26 cellular contexts compared by ENCODE assay signal in the genomic region with DNA sequence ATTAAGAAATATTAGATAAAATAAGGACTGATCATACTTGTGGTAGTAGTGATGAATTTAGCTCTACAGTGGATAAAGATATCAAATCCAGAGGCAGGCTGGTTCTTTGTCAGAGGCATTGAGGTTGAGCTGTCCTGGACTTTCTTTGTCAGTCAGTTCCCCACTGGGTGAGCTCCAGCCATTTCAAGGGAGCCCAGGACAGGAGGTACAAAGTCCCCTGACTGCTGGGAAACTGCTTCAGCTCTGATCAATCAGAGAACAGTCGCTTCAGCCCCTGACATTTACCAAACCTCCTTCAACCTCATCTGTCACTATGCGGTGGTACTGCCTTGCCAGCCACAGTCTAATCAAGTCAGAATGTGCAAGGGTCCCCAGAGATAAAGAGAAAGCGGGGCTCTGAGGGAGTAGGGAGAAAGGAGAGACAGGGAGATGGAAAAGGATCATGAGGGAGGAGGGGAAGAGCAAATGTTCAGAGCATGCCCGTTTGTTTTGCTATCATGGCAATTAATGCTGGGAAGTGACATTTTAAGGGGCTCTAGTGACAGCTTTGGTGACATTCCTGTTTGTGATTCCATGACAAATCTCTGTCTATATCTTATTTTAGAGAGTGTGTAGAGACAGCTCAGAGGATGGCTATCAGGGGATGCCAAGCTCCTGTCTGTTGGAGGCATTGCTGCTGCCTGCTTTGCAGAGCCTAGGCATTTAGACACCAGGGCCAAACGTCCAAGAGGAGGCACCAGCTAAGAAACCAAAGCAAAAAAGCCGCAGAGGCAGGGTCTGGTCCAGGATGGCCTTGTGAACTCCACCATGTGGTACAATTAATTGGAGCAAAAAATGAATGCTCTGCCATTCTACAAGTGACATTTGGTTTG.
DNase-seq lines count a peak whose midpoint lies in the region; ATAC-seq and TF ChIP-seq lines count a peak whose summit lies in the region.
"Had no signal": no experiment of that assay in that cellular context is flagged by ENCODE, and none has a peak within 500 bp of the region (broad histone marks: within the 10 kb centered on the region; RNA-seq: fewer than 3 reads in every experiment).

No MANE protein-coding gene starts in this region.

- H3K9me2 ChIP-seq in GM23338 (ENCODE audit: insufficient read depth) = peaks cover 5% of the 10 kb centered on the region

- no peak overlapping the region for H3K27ac Mint-ChIP-seq in GM23338
- H3K27ac Mint-ChIP-seq: CD4-positive, alpha-beta T cell; HFFc6 had no signal

- peaks cover 2% of the 10 kb centered on the region for H3K27me3 Mint-ChIP-seq in GM23338 (ENCODE audit: insufficient read depth, low read depth, poor library complexity)
- H3K27me3 Mint-ChIP-seq: CD4-positive, alpha-beta T cell had no signal

- H3K4me1 Mint-ChIP-seq in GM23338 = peaks cover 6% of the 10 kb centered on the region

- H3K4me3 ChIP-seq in GM23338 (no peak overlapping the region), esophagus muscularis mucosa (no peak overlapping the region), liver (ENCODE audit: low read depth in 1 of 3, low read length in 3 of 3) (no peak overlapping the region)
- H3K4me3 ChIP-seq: A549; BLaER1 treated with 17β-estradiol and CSF1 and Interleukin-3, amounts not matched to agents 10 nM and 100 nM; HAP-1; SJCRH30 had no signal

- no peak overlapping the region for H3K4me3 Mint-ChIP-seq in GM23338
- H3K4me3 Mint-ChIP-seq: CD4-positive, alpha-beta T cell; HFFc6 had no signal

- peak in 1 of 2 donors; percentile 14 for TF ChIP-seq RAD21 in liver (IDR thresholded peaks at IDR 0.05)

- H3K9ac ChIP-seq in liver (ENCODE audit: low read depth in 1 of 2, low read length in 2 of 2) = no peak overlapping the region
- H3K9ac ChIP-seq: BLaER1 treated with 17β-estradiol and CSF1 and Interleukin-3, amounts not matched to agents 10 nM and 100 nM had no signal

- H3K4me1 ChIP-seq in GM23338 (ENCODE audit: insufficient read depth) (no peaks in the 10 kb centered on the region), esophagus muscularis mucosa (no peaks in the 10 kb centered on the region), liver (ENCODE audit: control insufficient read depth in 4 of 4, insufficient read depth in 4 of 4, low read length in 3 of 4) (peaks cover 0 to 5% (median 1%) of the 10 kb centered on the region in 4 donors)
- H3K4me1 ChIP-seq: A549; BLaER1 treated with 17β-estradiol and CSF1 and Interleukin-3, amounts not matched to agents 10 nM and 100 nM; HAP-1 had no signal

- no peak for TF ChIP-seq EP300 in esophagus muscularis mucosa (IDR thresholded peaks at IDR 0.05)

- no peaks in the 10 kb centered on the region for H3F3A ChIP-seq in GM23338 (replicated peaks; ENCODE audit: low read depth)

- DNase-seq in GM23338 (ENCODE audit: low spot score) (no peak), esophagus muscularis mucosa (ENCODE audit: extremely low spot score) (peak; percentile 78), retina (peak; percentile 25)
- no peak for DNase-seq in activated CD8-positive, alpha-beta memory T cell treated with anti-CD3 and anti-CD28 coated beads for 24 hours
- DNase-seq: AML-193; CD4-positive, alpha-beta T cell; GOT3; HFFc6; Karpas-422; NCI-H1092; NCI-H1436 treated with DMSO at 0.1 percent for 48 hours; NCI-H187 treated with DMSO at 0.1 percent for 48 hours; NCI-H446; NCI-H524 treated with DMSO at 0.1 percent for 48 hours; NCI-H82; NK-92 treated with Interleukin-12 subunit alpha and Interleukin-12 subunit beta, amount 100 ng/mL, for 24 hours; PC-3; SJCRH30 had no signal

- H2AFZ ChIP-seq in GM23338 = no peak overlapping the region

- intact Hi-C loops in esophagus muscularis mucosa (cut with DNase I) = no loop called here

- H3K9me3 ChIP-seq in esophagus muscularis mucosa (no peaks in the 10 kb centered on the region), liver (ENCODE audit: control insufficient read depth in 4 of 4, low read length in 3 of 4) (peaks cover 0 to 2% (median 0%) of the 10 kb centered on the region in 4 donors)
- H3K9me3 ChIP-seq: A549; BLaER1 treated with 17β-estradiol and CSF1 and Interleukin-3, amounts not matched to agents 10 nM and 100 nM; HAP-1; SJCRH30 had no signal

- H3K27me3 ChIP-seq in GM23338 (ENCODE audit: insufficient read depth) = no peaks in the 10 kb centered on the region
- H3K27me3 ChIP-seq in esophagus muscularis mucosa = peaks cover 0 to 2% (median 0%) of the 10 kb centered on the region in 4 donors
- H3K27me3 ChIP-seq in liver (ENCODE audit: control insufficient read depth in 4 of 4, insufficient read depth in 4 of 4, low read length in 3 of 4) = no peaks in the 10 kb centered on the region
- H3K27me3 ChIP-seq: BLaER1 treated with 17β-estradiol and CSF1 and Interleukin-3, amounts not matched to agents 10 nM and 100 nM; SJCRH30 had no signal

- no peaks in the 10 kb centered on the region; the same call in 2 of the 3 replicates for H3K9me3 Mint-ChIP-seq in GM23338

- ATAC-seq in GM23338 (peak; percentile 64), HG02970 (IDR thresholded peaks at IDR 0.05; ENCODE audit: low FRiP score, unreplicated experiment) (no peak), GM21381 (IDR thresholded peaks at IDR 0.05; ENCODE audit: unreplicated experiment) (no peak)
- ATAC-seq: A549, PC-3, SK-N-SH treated with all-trans-retinoic acid at 6 μM for 48 hours had no signal

- TF ChIP-seq CTCF in GM23338 (conservative IDR thresholded peaks at IDR 0.05; ENCODE audit: low read depth in 2 of 2) (no peak), esophagus muscularis mucosa (IDR thresholded peaks at IDR 0.05) (no peak), liver (IDR thresholded peaks at IDR 0.05; ENCODE audit: low read depth, low read length, missing input control) (no peak)

- H3K36me3 Mint-ChIP-seq in GM23338 (ENCODE audit: low read depth) = no peaks in the 10 kb centered on the region

- TF ChIP-seq POLR2A in esophagus muscularis mucosa (IDR thresholded peaks at IDR 0.05; ENCODE audit: low read depth) = no peak

- H3K79me2 ChIP-seq in GM23338 (replicated peaks; ENCODE audit: insufficient read depth) = no peaks in the 10 kb centered on the region

- no peak overlapping the region for H3K27ac ChIP-seq in GM23338 (ENCODE audit: low read depth)
- H3K27ac ChIP-seq in esophagus muscularis mucosa (replicated peaks in 1 of 4) = no peak overlapping the region
- no peak overlapping the region for H3K27ac ChIP-seq in liver (ENCODE audit: low read depth in 1 of 2, low read length in 2 of 2)
- H3K27ac ChIP-seq: A549; BLaER1 treated with 17β-estradiol and CSF1 and Interleukin-3, amounts not matched to agents 10 nM and 100 nM; HL-60; SJCRH30 had no signal

- H3K4me2 ChIP-seq in GM23338 = no peak overlapping the region
- H3K4me2 ChIP-seq: A549; BLaER1 treated with 17β-estradiol and CSF1 and Interleukin-3, amounts not matched to agents 10 nM and 100 nM had no signal

- no peaks in the 10 kb centered on the region for H3K36me3 ChIP-seq in GM23338 (ENCODE audit: insufficient read depth)
- no peaks in the 10 kb centered on the region for H3K36me3 ChIP-seq in esophagus muscularis mucosa
- no peaks in the 10 kb centered on the region for H3K36me3 ChIP-seq in liver (ENCODE audit: control insufficient read depth in 4 of 4, insufficient read depth in 3 of 4, low read depth in 1 of 4, low read length in 3 of 4)
- H3K36me3 ChIP-seq: BLaER1 treated with 17β-estradiol and CSF1 and Interleukin-3, amounts not matched to agents 10 nM and 100 nM; HAP-1; SJCRH30 had no signal

- H4K20me1 ChIP-seq in GM23338 (replicated peaks; ENCODE audit: insufficient read depth) = no peaks in the 10 kb centered on the region
- H4K20me1 ChIP-seq: BLaER1 treated with 17β-estradiol and CSF1 and Interleukin-3, amounts not matched to agents 10 nM and 100 nM had no signal

- WGBS in esophagus muscularis mucosa = 29% methylated on average over 6 of the region's 6 CpGs
- WGBS in liver = 25% methylated on average over 6 of the region's 6 CpGs

TF ChIP-seq in GM23338, 12 proteins besides CTCF, POLR2A, EP300 and RAD21 (continues in another document):
- no peak for TF ChIP-seq NANOG (IDR thresholded peaks at IDR 0.05; ENCODE audit: borderline replicate concordance)
- no peak for TF ChIP-seq EZH2phosphoT487 (IDR thresholded peaks at IDR 0.05; ENCODE audit: unreplicated experiment)
- no peak for TF ChIP-seq CREB1 (CRISPR knock-in tag; IDR thresholded peaks at IDR 0.05; ENCODE audit: low read depth)
- no peak for TF ChIP-seq ZNF331 (CRISPR knock-in tag; IDR thresholded peaks at IDR 0.05; ENCODE audit: low read depth)
- TF ChIP-seq STAT1 (IDR thresholded peaks at IDR 0.05; ENCODE audit: unreplicated experiment) = no peak

TF ChIP-seq in liver, 16 proteins besides CTCF, POLR2A, EP300 and RAD21:
- TF ChIP-seq, protein P1, sequence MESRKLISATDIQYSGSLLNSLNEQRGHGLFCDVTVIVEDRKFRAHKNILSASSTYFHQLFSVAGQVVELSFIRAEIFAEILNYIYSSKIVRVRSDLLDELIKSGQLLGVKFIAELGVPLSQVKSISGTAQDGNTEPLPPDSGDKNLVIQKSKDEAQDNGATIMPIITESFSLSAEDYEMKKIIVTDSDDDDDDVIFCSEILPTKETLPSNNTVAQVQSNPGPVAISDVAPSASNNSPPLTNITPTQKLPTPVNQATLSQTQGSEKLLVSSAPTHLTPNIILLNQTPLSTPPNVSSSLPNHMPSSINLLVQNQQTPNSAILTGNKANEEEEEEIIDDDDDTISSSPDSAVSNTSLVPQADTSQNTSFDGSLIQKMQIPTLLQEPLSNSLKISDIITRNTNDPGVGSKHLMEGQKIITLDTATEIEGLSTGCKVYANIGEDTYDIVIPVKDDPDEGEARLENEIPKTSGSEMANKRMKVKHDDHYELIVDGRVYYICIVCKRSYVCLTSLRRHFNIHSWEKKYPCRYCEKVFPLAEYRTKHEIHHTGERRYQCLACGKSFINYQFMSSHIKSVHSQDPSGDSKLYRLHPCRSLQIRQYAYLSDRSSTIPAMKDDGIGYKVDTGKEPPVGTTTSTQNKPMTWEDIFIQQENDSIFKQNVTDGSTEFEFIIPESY (IDR thresholded peaks at IDR 0.05) = no peak
- TF ChIP-seq JUND (IDR thresholded peaks at IDR 0.05) (peak in 1 of 2 donors; percentile 27), SP1 (IDR thresholded peaks at IDR 0.05) (peak; percentile 63), HNF4A (conservative IDR thresholded peaks at IDR 0.05) (peak; percentile 78 to 82), HNF4G (IDR thresholded peaks at IDR 0.05) (peak; percentile 74), YY1 (IDR thresholded peaks at IDR 0.05) (no peak), TAF1 (conservative IDR thresholded peaks at IDR 0.05) (no peak)
- TF ChIP-seq, protein P2, sequence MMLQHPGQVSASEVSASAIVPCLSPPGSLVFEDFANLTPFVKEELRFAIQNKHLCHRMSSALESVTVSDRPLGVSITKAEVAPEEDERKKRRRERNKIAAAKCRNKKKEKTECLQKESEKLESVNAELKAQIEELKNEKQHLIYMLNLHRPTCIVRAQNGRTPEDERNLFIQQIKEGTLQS (IDR thresholded peaks at IDR 0.05) = no peak

Comparison
In these comparisons a context has a peak if more than half of its experiments do, and no peak if none do; other contexts are left out.
1. DNase-seq: peak in esophagus muscularis mucosa (single experiment) and retina (single experiment); none in GM23338 (single experiment) and activated CD8-positive, alpha-beta memory T cell treated with anti-CD3 and anti-CD28 coated beads for 24 hours (single experiment).